10 cellular contexts compared by ENCODE assay signal in the genomic region with DNA sequence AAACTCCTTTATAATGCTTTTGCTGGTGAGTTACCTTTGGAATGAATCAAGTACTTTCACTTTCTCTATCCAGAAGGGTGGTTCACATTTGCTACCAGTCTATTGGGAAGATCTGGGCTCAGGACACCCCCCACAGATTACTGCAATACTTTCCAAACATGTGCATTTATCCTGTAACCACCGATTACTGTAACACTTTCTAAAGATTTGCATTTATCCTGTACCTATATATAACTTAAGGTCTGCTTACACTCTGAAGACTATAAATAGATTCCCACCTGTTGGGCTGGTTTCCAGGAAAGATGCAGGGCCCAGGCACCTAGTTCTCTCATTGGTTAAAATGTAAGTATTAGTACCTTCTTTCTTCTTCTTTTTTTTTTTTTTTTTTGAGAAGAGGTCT.
DNase-seq lines count a peak whose midpoint lies in the region; ATAC-seq and TF ChIP-seq lines count a peak whose summit lies in the region.
"Had no signal": no experiment of that assay in that cellular context is flagged by ENCODE, and none has a peak within 500 bp of the region (broad histone marks: within the 10 kb centered on the region; RNA-seq: fewer than 3 reads in every experiment).

No MANE protein-coding gene starts in this region.

- POLR2A ChIA-PET in PC-9 (lab: Charles Lee; ENCODE audit: unreplicated experiment): no interaction called here

- H3K79me2 ChIP-seq in Karpas-422 (ENCODE audit: low read length) (no peaks in the 10 kb centered on the region), PC-9 (ENCODE audit: low read depth) (no peaks in the 10 kb centered on the region)

- H3K9me3 ChIP-seq in Karpas-422 (ENCODE audit: low read length): no peaks in the 10 kb centered on the region
- no peaks in the 10 kb centered on the region for H3K9me3 ChIP-seq in adrenal gland (replicated peaks in 1 of 3)
- peaks cover 2% of the 10 kb centered on the region for H3K9me3 ChIP-seq in WERI-Rb-1 (ENCODE audit: severe bottlenecking)
- no peaks in the 10 kb centered on the region for H3K9me3 ChIP-seq in PC-9 (ENCODE audit: insufficient read depth, low read depth)

- no peak overlapping the region for H3K4me3 ChIP-seq in Karpas-422 (ENCODE audit: low read length)
- no peak overlapping the region for H3K4me3 ChIP-seq in adrenal gland
- no peak overlapping the region for H3K4me3 ChIP-seq in WERI-Rb-1 (ENCODE audit: low read depth, low read length)
- no peak overlapping the region for H3K4me3 ChIP-seq in PC-9
- H3K4me3 ChIP-seq: lung had no signal

- no peak for TF ChIP-seq CTCF in adrenal gland (IDR thresholded peaks at IDR 0.05)
- no peak for TF ChIP-seq CTCF in WERI-Rb-1 (IDR thresholded peaks at IDR 0.05; ENCODE audit: low read depth, low read length)
- TF ChIP-seq CTCF in PC-9 (conservative IDR thresholded peaks at IDR 0.05): no peak

- H3K9ac ChIP-seq in Karpas-422 (ENCODE audit: low read length): no peak overlapping the region

- CTCF ChIA-PET in PC-9 (lab: Charles Lee): no interaction called here

- H3K4me1 ChIP-seq in Karpas-422 (ENCODE audit: low read length) (peaks cover 13% of the 10 kb centered on the region), adrenal gland (replicated peaks in 1 of 2) (peaks cover 0 to 1% of the 10 kb centered on the region in 2 donors), PC-9 (replicated peaks; ENCODE audit: insufficient read depth) (peaks cover 3% of the 10 kb centered on the region; the same call in 1 of the 2 replicates)

- no peaks in the 10 kb centered on the region for H3K27me3 ChIP-seq in Karpas-422 (ENCODE audit: low read length)
- no peaks in the 10 kb centered on the region for H3K27me3 ChIP-seq in adrenal gland
- no peaks in the 10 kb centered on the region for H3K27me3 ChIP-seq in WERI-Rb-1 (ENCODE audit: insufficient read depth, low read depth, severe bottlenecking)
- H3K27me3 ChIP-seq in PC-9 (ENCODE audit: insufficient read depth, low read depth): no peaks in the 10 kb centered on the region

- 31 to 54% (median 52%) methylated on average over 1 of the region's 1 CpG for WGBS in adrenal gland, 4 donors

- H3K9me2 ChIP-seq in Karpas-422 (replicated peaks; ENCODE audit: insufficient read depth, low read length) (no peaks in the 10 kb centered on the region), PC-9 (ENCODE audit: insufficient read depth) (no peaks in the 10 kb centered on the region)

- no peaks in the 10 kb centered on the region for H4K20me1 ChIP-seq in Karpas-422 (ENCODE audit: insufficient read depth, low read depth, low read length)
- no peaks in the 10 kb centered on the region for H4K20me1 ChIP-seq in PC-9 (ENCODE audit: insufficient read depth)

- intact Hi-C loops in adrenal gland (cut with DNase I) (no loop called here), PC-9 (cut with micrococcal nuclease; ENCODE audit: unreplicated experiment) (no loop called here)

- H2AFZ ChIP-seq in Karpas-422 (ENCODE audit: low read length): no peak overlapping the region
- H2AFZ ChIP-seq in PC-9: no peak overlapping the region

- H3K36me3 ChIP-seq in Karpas-422 (ENCODE audit: insufficient read depth, low read length) (no peaks in the 10 kb centered on the region), adrenal gland (replicated peaks in 1 of 2) (no peaks in the 10 kb centered on the region), WERI-Rb-1 (no peaks in the 10 kb centered on the region), PC-9 (ENCODE audit: low read depth) (no peaks in the 10 kb centered on the region)

- BruUV-seq in PC-9 (replicated peaks; lab: Mats Ljungman, UMichigan): no TSS peak

- no peaks in the 10 kb centered on the region for H3F3A ChIP-seq in PC-9 (ENCODE audit: insufficient read depth, low read depth)

- TF ChIP-seq POLR2A in adrenal gland (IDR thresholded peaks at IDR 0.05): no peak

- H3K27ac ChIP-seq in Karpas-422 (ENCODE audit: low read length) (no peak overlapping the region), adrenal gland (no peak overlapping the region), WERI-Rb-1 (no peak overlapping the region), PC-9 (no peak overlapping the region)

- DNase-seq in Karpas-422 (no peak), left lobe of liver (ENCODE audit: low spot score) (no peak), adrenal gland (no peak), WERI-Rb-1 (no peak), PC-9 (no peak)
- DNase-seq: activated CD4-positive, CD25-positive, alpha-beta regulatory T cell had no signal

- H3K4me2 ChIP-seq in Karpas-422 (ENCODE audit: low read depth, low read length, poor library complexity, severe bottlenecking) (peak overlapping the region; percentile 36), PC-9 (no peak overlapping the region)

- ATAC-seq in GM18502 (IDR thresholded peaks at IDR 0.05; ENCODE audit: poor library complexity, unreplicated experiment) (peak; percentile 62), GM21447 (IDR thresholded peaks at IDR 0.05; ENCODE audit: unreplicated experiment) (peak; percentile 88), left lobe of liver (peak; percentile 67), HG03097 (IDR thresholded peaks at IDR 0.05; ENCODE audit: low FRiP score, unreplicated experiment) (no peak)
